In the genomic region with DNA sequence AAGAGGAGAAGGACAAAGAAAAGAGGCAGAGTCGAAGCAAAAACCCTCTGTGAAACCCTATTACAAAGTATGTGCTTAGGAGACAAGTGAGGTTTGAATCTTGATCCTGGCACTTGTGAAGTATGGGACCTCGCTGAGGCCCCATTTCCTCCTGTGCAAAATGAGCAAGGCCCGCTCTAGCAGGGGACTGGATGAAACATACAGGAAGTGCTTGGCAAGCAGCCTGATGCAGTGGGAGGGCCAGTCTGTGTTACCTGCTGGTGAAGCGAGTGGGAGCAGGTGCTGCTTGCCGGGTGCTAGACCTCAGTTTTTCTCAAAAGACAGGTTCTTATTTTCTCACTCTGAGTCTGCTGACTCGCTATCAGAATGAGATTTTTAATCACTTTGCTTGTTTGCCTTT, we compare ENCODE assay signal across 16 cellular contexts.
DNase-seq lines count a peak whose midpoint lies in the region; ATAC-seq and TF ChIP-seq lines count a peak whose summit lies in the region.
"Had no signal": no experiment of that assay in that cellular context is flagged by ENCODE, and none has a peak within 500 bp of the region (broad histone marks: within the 10 kb centered on the region; RNA-seq: fewer than 3 reads in every experiment).

No MANE protein-coding gene starts in this region.

- no peaks in the 10 kb centered on the region for H3K4me1 Mint-ChIP-seq in MCF 10A (ENCODE audit: insufficient read depth, unreplicated experiment)
- peaks cover 7% of the 10 kb centered on the region for H3K4me1 Mint-ChIP-seq in activated naive CD8-positive, alpha-beta T cell treated with anti-CD3 and anti-CD28 coated beads, Interleukin-2, amount 50 U/mL, for 24 hours

- no peak overlapping the region for H3K27ac Mint-ChIP-seq in MCF 10A (ENCODE audit: low read depth, unreplicated experiment)
- no peak overlapping the region for H3K27ac Mint-ChIP-seq in activated naive CD8-positive, alpha-beta T cell treated with anti-CD3 and anti-CD28 coated beads, Interleukin-2, amount 50 U/mL, for 24 hours
- H3K27ac Mint-ChIP-seq: activated T-helper 1 cell treated with anti-CD3 and anti-CD28 coated beads, Interleukin-12 subunit alpha, Interleukin-12 subunit beta, Interleukin-2, Interleukin-4 antibody, amounts not matched to agents 30 ng/mL and 10 ng/mL and 1 ng/mL, durations not matched to agents 14 hours and 24 hours and 36 hours had no signal

- TF ChIP-seq POLR2A in breast epithelium (IDR thresholded peaks at IDR 0.05) = no peak

- TF ChIP-seq CTCF in MCF 10A (IDR thresholded peaks at IDR 0.05; ENCODE audit: unreplicated experiment) = no peak
- TF ChIP-seq CTCF in breast epithelium (IDR thresholded peaks at IDR 0.05) = no peak
- no peak for TF ChIP-seq CTCF in RWPE1 (conservative IDR thresholded peaks at IDR 0.05; ENCODE audit: low read depth)

- peak; percentile 35 for DNase-seq in MCF 10A (ENCODE audit: unreplicated experiment)
- no peak for DNase-seq in breast epithelium (ENCODE audit: low spot score in 2 of 2)
- peak; percentile 51 for DNase-seq in RPMI8226
- DNase-seq in activated naive CD8-positive, alpha-beta T cell treated with anti-CD3 and anti-CD28 coated beads, Interleukin-2, amount 50 U/mL, for 24 hours = peak; percentile 15
- peak; percentile 50 for DNase-seq in ureter (ENCODE audit: low spot score)
- no peak for DNase-seq in nucleus accumbens (lab: John Stamatoyannopoulos, UW)
- no peak for DNase-seq in RWPE1 (ENCODE audit: low spot score)
- DNase-seq: kidney; MV-4-11; NCI-H526 treated with DMSO at 0.1 percent for 48 hours; stimulated activated CD8-positive, alpha-beta memory T cell treated with anti-CD3 and anti-CD28 coated beads, Interleukin-4, amount 100 ng/mL, for 48 hours; upper lobe of right lung had no signal

- H3K36me3 ChIP-seq in breast epithelium = no peaks in the 10 kb centered on the region
- H3K36me3 ChIP-seq: prostate gland, upper lobe of right lung had no signal

- CTCF ChIA-PET in MCF 10A (lab: Yijun Ruan, JAX) (no interaction called here), RWPE1 (lab: Yijun Ruan, JAX) (no interaction called here)

- BruUV-seq in MCF 10A (replicated peaks; lab: Mats Ljungman, UMichigan) = no TSS peak

- H3K36me3 Mint-ChIP-seq in MCF 10A (ENCODE audit: insufficient read depth, unreplicated experiment) = no peaks in the 10 kb centered on the region
- no peaks in the 10 kb centered on the region for H3K36me3 Mint-ChIP-seq in activated naive CD8-positive, alpha-beta T cell treated with anti-CD3 and anti-CD28 coated beads, Interleukin-2, amount 50 U/mL, for 24 hours (ENCODE audit: low read depth)

- H3K27me3 Mint-ChIP-seq in MCF 10A (ENCODE audit: insufficient read depth, unreplicated experiment) = peaks cover 30% of the 10 kb centered on the region
- peaks cover 4% of the 10 kb centered on the region for H3K27me3 Mint-ChIP-seq in activated naive CD8-positive, alpha-beta T cell treated with anti-CD3 and anti-CD28 coated beads, Interleukin-2, amount 50 U/mL, for 24 hours

- H3K27ac ChIP-seq in breast epithelium (no peak overlapping the region), RWPE1 (no peak overlapping the region)
- H3K27ac ChIP-seq: prostate gland, upper lobe of right lung had no signal

- no peaks in the 10 kb centered on the region for H3K9me3 Mint-ChIP-seq in MCF 10A (ENCODE audit: unreplicated experiment)
- H3K9me3 Mint-ChIP-seq in activated naive CD8-positive, alpha-beta T cell treated with anti-CD3 and anti-CD28 coated beads, Interleukin-2, amount 50 U/mL, for 24 hours = no peaks in the 10 kb centered on the region
- H3K9me3 Mint-ChIP-seq: activated T-helper 1 cell treated with anti-CD3 and anti-CD28 coated beads, Interleukin-12 subunit alpha, Interleukin-12 subunit beta, Interleukin-2, Interleukin-4 antibody, amounts not matched to agents 30 ng/mL and 10 ng/mL and 1 ng/mL, durations not matched to agents 14 hours and 24 hours and 36 hours had no signal

- H3K4me1 ChIP-seq in breast epithelium = no peaks in the 10 kb centered on the region
- H3K4me1 ChIP-seq: prostate gland, upper lobe of right lung had no signal

- POLR2A ChIA-PET in MCF 10A (lab: Yijun Ruan, JAX) (no interaction called here), RWPE1 (lab: Yijun Ruan, JAX; ENCODE audit: low non-redundant PET) (no interaction called here)

- no peak overlapping the region for H3K4me3 Mint-ChIP-seq in MCF 10A (ENCODE audit: unreplicated experiment)
- no peak overlapping the region for H3K4me3 Mint-ChIP-seq in activated naive CD8-positive, alpha-beta T cell treated with anti-CD3 and anti-CD28 coated beads, Interleukin-2, amount 50 U/mL, for 24 hours
- H3K4me3 Mint-ChIP-seq: activated T-helper 1 cell treated with anti-CD3 and anti-CD28 coated beads, Interleukin-12 subunit alpha, Interleukin-12 subunit beta, Interleukin-2, Interleukin-4 antibody, amounts not matched to agents 30 ng/mL and 10 ng/mL and 1 ng/mL, durations not matched to agents 14 hours and 24 hours and 36 hours had no signal

- peak; percentile 73 for ATAC-seq in activated naive CD8-positive, alpha-beta T cell treated with anti-CD3 and anti-CD28 coated beads, Interleukin-2, amount 50 U/mL, for 24 hours
- no peak for ATAC-seq in GM19351 (IDR thresholded peaks at IDR 0.05; ENCODE audit: unreplicated experiment)
- ATAC-seq: GM12878, upper lobe of right lung had no signal

- no peaks in the 10 kb centered on the region for H3K9me3 ChIP-seq in breast epithelium
- H3K9me3 ChIP-seq: prostate gland, upper lobe of right lung had no signal

- H3K4me3 ChIP-seq in breast epithelium = no peak overlapping the region
- H3K4me3 ChIP-seq: GM12878, prostate gland, upper lobe of right lung had no signal

- H3K27me3 ChIP-seq in breast epithelium = no peaks in the 10 kb centered on the region
- H3K27me3 ChIP-seq: upper lobe of right lung had no signal

- intact Hi-C loops in MCF 10A (cut with micrococcal nuclease) = no loop called here
- intact Hi-C loops in breast epithelium (cut with DNase I; ENCODE audit: low total_unique reads) = no loop called here

Comparison
In these comparisons a context has a peak if more than half of its experiments do, and no peak if none do; other contexts are left out.
1. DNase-seq: peak in MCF 10A (single experiment), RPMI8226 (single experiment), activated naive CD8-positive, alpha-beta T cell treated with anti-CD3 and anti-CD28 coated beads, Interleukin-2, amount 50 U/mL, for 24 hours (single experiment) and ureter (single experiment); none in breast epithelium (0 of 2), nucleus accumbens (0 of 56) and RWPE1 (single experiment).